Comparison of ENCODE assay signal across 17 cellular contexts in genomic region chr19:29293736-29294342, GRCh38.
A peak's percentile ranks its signal among the peaks of the same experiment; 100 is the strongest.
DNase-seq lines count a peak whose midpoint lies in the region; ATAC-seq and TF ChIP-seq lines count a peak whose summit lies in the region.
"Had no signal": no experiment of that assay in that cellular context is flagged by ENCODE, and none has a peak within 500 bp of the region (broad histone marks: within the 10 kb centered on the region; RNA-seq: fewer than 3 reads in every experiment).

No MANE protein-coding gene starts in this region.

- H4K20me1 ChIP-seq in Karpas-422 (ENCODE audit: insufficient read depth, low read depth, low read length): no peaks in the 10 kb centered on the region

- DNase-seq in cardiac septum (ENCODE audit: low spot score): peak; percentile 47
- no peak for DNase-seq in heart right ventricle
- DNase-seq in Karpas-422: no peak
- DNase-seq in immature natural killer cell: peak in 2 of 3 donors; percentile 19 to 30
- DNase-seq in upper lobe of right lung: peak; percentile 49
- DNase-seq in OCI-M2 (lab: John Stamatoyannopoulos, UW; ENCODE audit: unreplicated experiment): no peak
- DNase-seq in sciatic nerve (ENCODE audit: low spot score): no peak
- DNase-seq: BE2C, DMS153, KG1, NCI-H1436, NCI-H2227 treated with DMSO at 0.1 percent for 48 hours, NCI-H526, PC-9 had no signal

- H3K27me3 ChIP-seq in heart right ventricle (peaks cover 0 to 31% (median 19%) of the 10 kb centered on the region in 7 donors), Karpas-422 (ENCODE audit: low read length) (no peaks in the 10 kb centered on the region), upper lobe of right lung (no peaks in the 10 kb centered on the region)
- H3K27me3 ChIP-seq: BE2C had no signal

- H3K4me1 ChIP-seq in heart right ventricle: no peaks in the 10 kb centered on the region
- H3K4me1 ChIP-seq in Karpas-422 (ENCODE audit: low read length): peaks cover 53% of the 10 kb centered on the region
- H3K4me1 ChIP-seq in upper lobe of right lung: no peaks in the 10 kb centered on the region
- H3K4me1 ChIP-seq: BE2C had no signal

- H3K4me3 ChIP-seq in heart right ventricle (no peak overlapping the region), Karpas-422 (ENCODE audit: low read length) (0 out of 2 replicates have a peak overlapping the region, but pooled peaks have one; percentile 4), upper lobe of right lung (no peak overlapping the region)
- H3K4me3 ChIP-seq: PC-9, SK-N-MC had no signal

- no peaks in the 10 kb centered on the region for H3K36me3 ChIP-seq in heart right ventricle
- H3K36me3 ChIP-seq in Karpas-422 (ENCODE audit: insufficient read depth, low read length): no peaks in the 10 kb centered on the region
- no peaks in the 10 kb centered on the region for H3K36me3 ChIP-seq in upper lobe of right lung
- H3K36me3 ChIP-seq: BE2C had no signal

- H3K9ac ChIP-seq in Karpas-422 (ENCODE audit: low read length): peak overlapping the region; percentile 55

- no peak for TF ChIP-seq CTCF in heart right ventricle (IDR thresholded peaks at IDR 0.05)
- no peak for TF ChIP-seq CTCF in upper lobe of right lung (IDR thresholded peaks at IDR 0.05)

- no peaks in the 10 kb centered on the region for H3K9me2 ChIP-seq in Karpas-422 (replicated peaks; ENCODE audit: insufficient read depth, low read length)

- peak overlapping the region; percentile 53 for H3K4me2 ChIP-seq in Karpas-422 (ENCODE audit: low read depth, low read length, poor library complexity, severe bottlenecking)
- H3K4me2 ChIP-seq: PC-9 had no signal

- H3K27me3 Mint-ChIP-seq in immature natural killer cell (ENCODE audit: low read depth in 3 of 3): peaks cover 2 to 9% (median 6%) of the 10 kb centered on the region in 3 donors

- H3K9me3 Mint-ChIP-seq in immature natural killer cell: peaks cover 0 to 2% (median 0%) of the 10 kb centered on the region in 6 donors

- H3K36me3 Mint-ChIP-seq in immature natural killer cell: peaks cover 0 to 4% (median 0%) of the 10 kb centered on the region in 3 donors

- intact Hi-C loops in cardiac septum (cut with DNase I) (no loop called here), heart right ventricle (cut with DNase I) (no loop called here), upper lobe of right lung (cut with DNase I) (no loop called here), sciatic nerve (cut with DNase I) (no loop called here)

- peak overlapping the region in 2 of 6 donors; percentile 26 to 82 for H3K27ac Mint-ChIP-seq in immature natural killer cell

- WGBS in heart right ventricle, 2 donors: 72 to 73% methylated on average over 7 of the region's 7 CpGs

- no peaks in the 10 kb centered on the region for H3K79me2 ChIP-seq in Karpas-422 (ENCODE audit: low read length)

- H3K27ac ChIP-seq in heart right ventricle: no peak overlapping the region
- H3K27ac ChIP-seq in Karpas-422 (ENCODE audit: low read length): peak overlapping the region; percentile 76
- no peak overlapping the region for H3K27ac ChIP-seq in upper lobe of right lung
- H3K27ac ChIP-seq: PC-9, SK-N-MC had no signal

- no peak for ATAC-seq in heart right ventricle
- ATAC-seq in upper lobe of right lung: no peak
- ATAC-seq in GM19395 (IDR thresholded peaks at IDR 0.05; ENCODE audit: unreplicated experiment): no peak
- ATAC-seq in sciatic nerve: no peak
- ATAC-seq: Right ventricle myocardium inferior had no signal

- H3K4me1 Mint-ChIP-seq in immature natural killer cell: peaks cover 16 to 17% of the 10 kb centered on the region in 2 donors

- H3K9me3 ChIP-seq in heart right ventricle: no peaks in the 10 kb centered on the region
- no peaks in the 10 kb centered on the region for H3K9me3 ChIP-seq in Karpas-422 (ENCODE audit: low read length)
- no peaks in the 10 kb centered on the region for H3K9me3 ChIP-seq in upper lobe of right lung
- H3K9me3 ChIP-seq: BE2C had no signal

- H3K4me3 Mint-ChIP-seq in immature natural killer cell: peak overlapping the region in 2 of 5 donors; percentile 44 to 51

- H2AFZ ChIP-seq in Karpas-422 (ENCODE audit: low read length): peak overlapping the region; percentile 74; the same call in 1 of the 2 replicates
- H2AFZ ChIP-seq: PC-9 had no signal

Comparison
In these comparisons a context has a peak if more than half of its experiments do, and no peak if none do; other contexts are left out.
1. DNase-seq: peak in cardiac septum (single experiment), immature natural killer cell (2 of 3) and upper lobe of right lung (single experiment); none in heart right ventricle (0 of 2), Karpas-422 (single experiment), OCI-M2 (single experiment) and sciatic nerve (single experiment).